ENCODE assay signal across 1 cellular context in genomic region chr6:166307981-166308768, GRCh38.
TF ChIP-seq lines count a peak whose summit lies in the region.

Gene PRR18, minus strand, starts transcription at chr6:166308392. Its CDS starts 250 bp downstream, at chr6:166308142.

TF ChIP-seq in HepG2, 621 proteins besides CTCF, POLR2A, EP300 and RAD21 (continued from another document and continues in another):
- 0 out of 2 replicates have a peak, but pooled peaks have one; percentile 77 for TF ChIP-seq CSRNP1 (CRISPR knock-in tag; IDR thresholded peaks at IDR 0.05)
- peak; percentile 78; the same call in 1 of the 2 replicates for TF ChIP-seq ZNF598 (CRISPR knock-in tag; IDR thresholded peaks at IDR 0.05; ENCODE audit: borderline replicate concordance)
- no peak for TF ChIP-seq SIN3A (IDR thresholded peaks at IDR 0.05; ENCODE audit: borderline replicate concordance, low read depth, low read length)
- TF ChIP-seq YEATS2 (CRISPR knock-in tag; IDR thresholded peaks at IDR 0.05; ENCODE audit: borderline replicate concordance), result 0 out of 2 replicates have a peak, but pooled peaks have one; percentile 20
- peak; percentile 37; the same call in 1 of the 2 replicates for TF ChIP-seq PHF8 (CRISPR knock-in tag; IDR thresholded peaks at IDR 0.05)
- TF ChIP-seq TIGD3 (CRISPR knock-in tag; IDR thresholded peaks at IDR 0.05; ENCODE audit: borderline replicate concordance), result no peak
- TF ChIP-seq ZGPAT (CRISPR knock-in tag; IDR thresholded peaks at IDR 0.05), result peak; percentile 18; the same call in 1 of the 2 replicates
- TF ChIP-seq GATAD2A (CRISPR knock-in tag; IDR thresholded peaks at IDR 0.05), result no peak
- TF ChIP-seq TFAP4 (IDR thresholded peaks at IDR 0.05; ENCODE audit: borderline replicate concordance, low read depth), result peak; percentile 32; the same call in 1 of the 2 replicates
- peak; percentile 65; the same call in 1 of the 2 replicates for TF ChIP-seq IRF9 (CRISPR knock-in tag; IDR thresholded peaks at IDR 0.05; ENCODE audit: borderline replicate concordance)
- TF ChIP-seq ZNF232 (CRISPR knock-in tag; IDR thresholded peaks at IDR 0.05; ENCODE audit: borderline replicate concordance), result no peak
- TF ChIP-seq ZNF343 (CRISPR knock-in tag; IDR thresholded peaks at IDR 0.05), result 0 out of 2 replicates have a peak, but pooled peaks have one; percentile 68
- no peak for TF ChIP-seq ZNF382 (CRISPR knock-in tag; IDR thresholded peaks at IDR 0.05; ENCODE audit: borderline replicate concordance)
- no peak for TF ChIP-seq ZBTB44 (CRISPR knock-in tag; IDR thresholded peaks at IDR 0.05)
- TF ChIP-seq CAMTA2 (CRISPR knock-in tag; IDR thresholded peaks at IDR 0.05; ENCODE audit: borderline replicate concordance), result peak; percentile 71
- no peak for TF ChIP-seq CSRNP2 (CRISPR knock-in tag; conservative IDR thresholded peaks at IDR 0.05; ENCODE audit: low read depth)
- no peak for TF ChIP-seq ATF4 (CRISPR knock-in tag; IDR thresholded peaks at IDR 0.05)
- TF ChIP-seq SALL1 (CRISPR knock-in tag; IDR thresholded peaks at IDR 0.05), result 0 out of 2 replicates have a peak, but pooled peaks have one; percentile 57
- no peak for TF ChIP-seq SSRP1 (CRISPR knock-in tag; IDR thresholded peaks at IDR 0.05)
- no peak for TF ChIP-seq ZNF567 (CRISPR knock-in tag; IDR thresholded peaks at IDR 0.05; ENCODE audit: borderline replicate concordance)
- TF ChIP-seq NFYB (CRISPR knock-in tag; IDR thresholded peaks at IDR 0.05), result no peak
- 0 out of 2 replicates have a peak, but pooled peaks have one; percentile 28 for TF ChIP-seq ZNF121 (CRISPR knock-in tag; IDR thresholded peaks at IDR 0.05)
- no peak for TF ChIP-seq EHMT2 (IDR thresholded peaks at IDR 0.05; ENCODE audit: borderline replicate concordance, low read depth, low read length)
- TF ChIP-seq ZNF10 (CRISPR knock-in tag; IDR thresholded peaks at IDR 0.05; ENCODE audit: borderline replicate concordance, low read depth), result no peak
- 0 out of 2 replicates have a peak, but pooled peaks have one; percentile 30 for TF ChIP-seq CREBL2 (CRISPR knock-in tag; IDR thresholded peaks at IDR 0.05; ENCODE audit: borderline replicate concordance)
- TF ChIP-seq ZNF615 (CRISPR knock-in tag; IDR thresholded peaks at IDR 0.05; ENCODE audit: borderline replicate concordance), result no peak
- no peak for TF ChIP-seq ZNF724P (CRISPR knock-in tag; IDR thresholded peaks at IDR 0.05; ENCODE audit: borderline replicate concordance)
- peak; percentile 50; the same call in 1 of the 2 replicates for TF ChIP-seq ZNF770 (CRISPR knock-in tag; IDR thresholded peaks at IDR 0.05)
- TF ChIP-seq RBAK (CRISPR knock-in tag; IDR thresholded peaks at IDR 0.05), result no peak
- TF ChIP-seq ZSCAN25 (CRISPR knock-in tag; IDR thresholded peaks at IDR 0.05), result no peak
- no peak for TF ChIP-seq ARNT2 (CRISPR knock-in tag; IDR thresholded peaks at IDR 0.05; ENCODE audit: low read depth)
- no peak for TF ChIP-seq HNRNPH1 (optimal IDR thresholded peaks at IDR 0.05; ENCODE audit: low read depth, low read length)
- no peak for TF ChIP-seq MTA3 (CRISPR knock-in tag; IDR thresholded peaks at IDR 0.05)
- TF ChIP-seq ZNF7 (CRISPR knock-in tag; IDR thresholded peaks at IDR 0.05), result no peak
- no peak for TF ChIP-seq ZFP37 (CRISPR knock-in tag; IDR thresholded peaks at IDR 0.05; ENCODE audit: borderline replicate concordance)
- no peak for TF ChIP-seq ZNF160 (CRISPR knock-in tag; IDR thresholded peaks at IDR 0.05)
- no peak for TF ChIP-seq IKZF5 (CRISPR knock-in tag; IDR thresholded peaks at IDR 0.05)
- TF ChIP-seq REPIN1 (CRISPR knock-in tag; IDR thresholded peaks at IDR 0.05; ENCODE audit: borderline replicate concordance, low read depth), result peak; percentile 49; the same call in 1 of the 2 replicates
- no peak for TF ChIP-seq ZNF552 (CRISPR knock-in tag; IDR thresholded peaks at IDR 0.05; ENCODE audit: borderline replicate concordance)
- 0 out of 2 replicates have a peak, but pooled peaks have one; percentile 55 for TF ChIP-seq THAP8 (CRISPR knock-in tag; IDR thresholded peaks at IDR 0.05; ENCODE audit: borderline replicate concordance)
- no peak for TF ChIP-seq SMAD3 (CRISPR knock-in tag; IDR thresholded peaks at IDR 0.05)
- TF ChIP-seq USF2 (IDR thresholded peaks at IDR 0.05; ENCODE audit: low read depth, low read length), result no peak
- no peak for TF ChIP-seq USF2 (CRISPR knock-in tag; IDR thresholded peaks at IDR 0.05; ENCODE audit: borderline replicate concordance)
- TF ChIP-seq FIP1L1 (IDR thresholded peaks at IDR 0.05; ENCODE audit: borderline replicate concordance, insufficient read depth, low read depth, low read length), result no peak
- no peak for TF ChIP-seq SMAD9 (CRISPR knock-in tag; IDR thresholded peaks at IDR 0.05)
- TF ChIP-seq JUN (CRISPR knock-in tag; IDR thresholded peaks at IDR 0.05), result no peak
- no peak; a peak in 1 of 4 replicates for TF ChIP-seq NR2F1 (CRISPR knock-in tag; IDR thresholded peaks at IDR 0.05)
